In the genomic region with DNA sequence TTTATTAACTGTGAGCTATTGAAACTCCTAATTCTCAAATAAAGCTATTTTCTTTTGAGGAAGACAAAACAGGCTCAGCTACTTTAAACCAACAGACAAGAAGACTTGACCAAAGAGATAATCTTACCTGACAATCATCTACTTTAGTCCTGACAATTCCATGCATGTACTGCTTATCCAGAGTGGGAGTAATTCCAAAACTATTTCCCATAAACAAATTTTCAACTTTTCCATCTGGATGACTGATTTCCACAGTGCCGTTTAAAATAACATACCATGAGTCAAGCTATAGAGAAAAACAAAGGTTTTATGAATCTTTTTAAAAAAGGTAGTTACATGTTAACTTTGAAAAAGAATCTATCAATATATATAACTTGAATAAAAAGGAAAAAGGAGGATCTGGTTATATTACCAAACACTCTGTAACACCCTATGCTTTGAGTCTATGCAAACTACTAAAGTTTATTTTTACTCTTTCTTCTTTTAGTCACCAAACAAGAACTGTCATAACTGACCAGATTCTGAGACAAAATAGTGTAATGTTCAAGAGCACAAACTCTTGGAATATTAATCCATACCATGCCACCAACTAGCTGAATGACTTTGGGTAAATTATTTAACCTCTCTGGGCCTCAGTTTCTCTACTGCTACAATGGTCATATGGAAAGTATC, we compare ENCODE assay signal across 12 cellular contexts.
A peak's percentile ranks its signal among the peaks of the same experiment; 100 is the strongest.
DNase-seq lines count a peak whose midpoint lies in the region; ATAC-seq and TF ChIP-seq lines count a peak whose summit lies in the region.
"Had no signal": no experiment of that assay in that cellular context is flagged by ENCODE, and none has a peak within 500 bp of the region (broad histone marks: within the 10 kb centered on the region; RNA-seq: fewer than 3 reads in every experiment).

No MANE protein-coding gene starts in this region.

- no peaks in the 10 kb centered on the region for H3K9me3 Mint-ChIP-seq in activated naive CD4-positive, alpha-beta T cell treated with anti-CD3 and anti-CD28 coated beads for 36 hours
- H3K9me3 Mint-ChIP-seq: activated CD4-positive, alpha-beta T cell treated with anti-CD3 and anti-CD28 coated beads, Interleukin-2, amount 10 ng/mL, durations not matched to agents 7 days and 5 days; neural crest cell; stimulated activated naive CD8-positive, alpha-beta T cell treated with anti-CD3 and anti-CD28 coated beads, Interleukin-15, amount 100 ng/mL, for 72 hours had no signal

- H3K4me1 Mint-ChIP-seq in activated naive CD4-positive, alpha-beta T cell treated with anti-CD3 and anti-CD28 coated beads for 36 hours (ENCODE audit: low read depth): peaks cover 11% of the 10 kb centered on the region
- H3K4me1 Mint-ChIP-seq: neural crest cell; stimulated activated naive CD8-positive, alpha-beta T cell treated with anti-CD3 and anti-CD28 coated beads, Interleukin-15, amount 100 ng/mL, for 72 hours had no signal

- no peak overlapping the region for H3K27ac Mint-ChIP-seq in activated naive CD4-positive, alpha-beta T cell treated with anti-CD3 and anti-CD28 coated beads for 36 hours
- H3K27ac Mint-ChIP-seq: activated CD4-positive, alpha-beta T cell treated with anti-CD3 and anti-CD28 coated beads, Interleukin-2, amount 10 ng/mL, durations not matched to agents 7 days and 5 days; stimulated activated naive CD8-positive, alpha-beta T cell treated with anti-CD3 and anti-CD28 coated beads, Interleukin-15, amount 100 ng/mL, for 72 hours had no signal

- H3K36me3 ChIP-seq in SK-N-SH (replicated peaks in 1 of 2; ENCODE audit: control insufficient read depth in 1 of 2, insufficient read depth in 2 of 2, low read length in 1 of 2) (peaks cover 23 to 37% of the 10 kb centered on the region in 2 experiments), stomach (peaks cover 0 to 65% (median 58%) of the 10 kb centered on the region in 4 donors)

- H4K20me1 ChIP-seq in SK-N-SH (ENCODE audit: insufficient read depth): no peaks in the 10 kb centered on the region

- no peak overlapping the region for H3K4me3 ChIP-seq in SK-N-SH (ENCODE audit: low read depth in 2 of 2, low read length in 1 of 2)
- H3K4me3 ChIP-seq in stomach: no peak overlapping the region
- H3K4me3 ChIP-seq: body of pancreas had no signal

- H3K9me3 ChIP-seq in SK-N-SH (no peaks in the 10 kb centered on the region), stomach (no peaks in the 10 kb centered on the region)
- H3K9me3 ChIP-seq: body of pancreas had no signal

- no peak for TF ChIP-seq POLR2A in stomach (IDR thresholded peaks at IDR 0.05)

- H2AFZ ChIP-seq in SK-N-SH (ENCODE audit: low read depth): no peak overlapping the region

- CTCF ChIA-PET in SK-N-SH (lab: Yijun Ruan, JAX): interaction anchor here (1.5 kb wide), 1 partner anchor 19 kb away, joined by 4 read pairs; no protein-coding TSS in a partner anchor
- CTCF ChIA-PET in activated naive CD4-positive, alpha-beta T cell treated with anti-CD3 and anti-CD28 coated beads for 36 hours (lab: Charles Lee): interaction anchor here (0.7 to 1.8 kb wide), 3 partner anchors 84 to 634 kb away, joined by 3 to 4 read pairs (median 4); no protein-coding TSS in a partner anchor

- TF ChIP-seq RAD21 in SK-N-SH (IDR thresholded peaks at IDR 0.05; ENCODE audit: low read length): no peak

- H3K9ac ChIP-seq in SK-N-SH: peak overlapping the region; percentile 0; the same call in 1 of the 2 replicates

- in situ Hi-C loops in ACHN (cut with HindIII; ENCODE audit: low pct_ligation_motif_present, low pct_unique_long_range_greater_than_20kb, low sequenced_read_pairs): no loop called here

- no peak overlapping the region for H3K4me3 Mint-ChIP-seq in activated naive CD4-positive, alpha-beta T cell treated with anti-CD3 and anti-CD28 coated beads for 36 hours
- H3K4me3 Mint-ChIP-seq: activated CD4-positive, alpha-beta T cell treated with anti-CD3 and anti-CD28 coated beads, Interleukin-2, amount 10 ng/mL, durations not matched to agents 7 days and 5 days; neural crest cell; stimulated activated naive CD8-positive, alpha-beta T cell treated with anti-CD3 and anti-CD28 coated beads, Interleukin-15, amount 100 ng/mL, for 72 hours had no signal

- H3K4me1 ChIP-seq in SK-N-SH (ENCODE audit: control insufficient read depth in 1 of 2, insufficient read depth in 2 of 2, low read depth in 1 of 2, low read length in 1 of 2): peaks cover 0 to 12% of the 10 kb centered on the region in 2 experiments; a peak in 2 of 4 replicates
- no peaks in the 10 kb centered on the region for H3K4me1 ChIP-seq in stomach
- H3K4me1 ChIP-seq: body of pancreas had no signal

- H3K27ac ChIP-seq in SK-N-SH (ENCODE audit: low read depth in 2 of 2, low read length in 1 of 2) (peak overlapping the region in 1 of 2 experiments; percentile 75; a peak in 2 of 4 replicates), stomach (no peak overlapping the region)

- peak overlapping the region; percentile 40; the same call in 1 of the 2 replicates for H3K4me2 ChIP-seq in SK-N-SH

- H3K79me2 ChIP-seq in SK-N-SH (ENCODE audit: insufficient read depth): no peaks in the 10 kb centered on the region

- ATAC-seq in GM21576 (IDR thresholded peaks at IDR 0.05; ENCODE audit: unreplicated experiment) (peak; percentile 62), GM19023 (IDR thresholded peaks at IDR 0.05; ENCODE audit: unreplicated experiment) (no peak)
- ATAC-seq: body of pancreas; stimulated activated naive CD8-positive, alpha-beta T cell treated with anti-CD3 and anti-CD28 coated beads, Interleukin-15, amount 100 ng/mL, for 72 hours had no signal

- peaks cover 25% of the 10 kb centered on the region for H3F3A ChIP-seq in SK-N-SH (replicated peaks; ENCODE audit: insufficient read depth)

- TF ChIP-seq CTCF in SK-N-SH (IDR thresholded peaks at IDR 0.05): no peak
- no peak for TF ChIP-seq CTCF in stomach (IDR thresholded peaks at IDR 0.05)

- 16% methylated on average over 1 of the region's 1 CpG for WGBS in SK-N-SH (ENCODE audit: low lambda C conversion rate)
- WGBS in stomach, 5 donors: 72 to 82% (median 79%) methylated on average over 1 of the region's 1 CpG

- intact Hi-C loops in stomach (cut with DNase I; ENCODE audit: low total_unique reads): no loop called here
- intact Hi-C loops in activated naive CD4-positive, alpha-beta T cell treated with anti-CD3 and anti-CD28 coated beads for 36 hours (cut with micrococcal nuclease): no loop called here

- DNase-seq in ACHN (peak; percentile 2), SK-N-SH (no peak), kidney glomerular epithelial cell (lab: John Stamatoyannopoulos, UW) (peak; percentile 32), occipital lobe (lab: John Stamatoyannopoulos, UW) (no peak), stomach (no peak)
- no peak for DNase-seq in activated naive CD4-positive, alpha-beta T cell treated with anti-CD3 and anti-CD28 coated beads for 36 hours
- DNase-seq: activated CD4-positive, alpha-beta T cell treated with anti-CD3 and anti-CD28 coated beads, Interleukin-2, amount 10 ng/mL, durations not matched to agents 7 days and 5 days; body of pancreas; stimulated activated naive CD8-positive, alpha-beta T cell treated with anti-CD3 and anti-CD28 coated beads, Interleukin-15, amount 100 ng/mL, for 72 hours had no signal

- H3K27me3 ChIP-seq in SK-N-SH (ENCODE audit: insufficient read depth) (no peaks in the 10 kb centered on the region), stomach (no peaks in the 10 kb centered on the region)
- H3K27me3 ChIP-seq: body of pancreas had no signal

- no peaks in the 10 kb centered on the region for H3K27me3 Mint-ChIP-seq in activated naive CD4-positive, alpha-beta T cell treated with anti-CD3 and anti-CD28 coated beads for 36 hours (ENCODE audit: low read depth)
- H3K27me3 Mint-ChIP-seq: activated CD4-positive, alpha-beta T cell treated with anti-CD3 and anti-CD28 coated beads, Interleukin-2, amount 10 ng/mL, durations not matched to agents 7 days and 5 days; stimulated activated naive CD8-positive, alpha-beta T cell treated with anti-CD3 and anti-CD28 coated beads, Interleukin-15, amount 100 ng/mL, for 72 hours had no signal

- TF ChIP-seq EP300 in SK-N-SH (IDR thresholded peaks at IDR 0.05; ENCODE audit: borderline replicate concordance in 1 of 2, low read depth in 1 of 2, low read length in 1 of 2): no peak
- no peak for TF ChIP-seq EP300 in stomach (IDR thresholded peaks at IDR 0.05)

- H3K9me2 ChIP-seq in SK-N-SH: no peaks in the 10 kb centered on the region

- H3K36me3 Mint-ChIP-seq in activated naive CD4-positive, alpha-beta T cell treated with anti-CD3 and anti-CD28 coated beads for 36 hours (ENCODE audit: low read depth): peaks cover 43% of the 10 kb centered on the region

- POLR2A ChIA-PET in SK-N-SH (lab: Yijun Ruan, JAX): no interaction called here

TF ChIP-seq in SK-N-SH, 30 proteins besides CTCF, POLR2A, EP300 and RAD21:
- peak; percentile 48 for TF ChIP-seq TCF12 (IDR thresholded peaks at IDR 0.05)
- no peak for TF ChIP-seq FOSL2 (IDR thresholded peaks at IDR 0.05; ENCODE audit: borderline replicate concordance, low read depth)
- TF ChIP-seq, protein P1, sequence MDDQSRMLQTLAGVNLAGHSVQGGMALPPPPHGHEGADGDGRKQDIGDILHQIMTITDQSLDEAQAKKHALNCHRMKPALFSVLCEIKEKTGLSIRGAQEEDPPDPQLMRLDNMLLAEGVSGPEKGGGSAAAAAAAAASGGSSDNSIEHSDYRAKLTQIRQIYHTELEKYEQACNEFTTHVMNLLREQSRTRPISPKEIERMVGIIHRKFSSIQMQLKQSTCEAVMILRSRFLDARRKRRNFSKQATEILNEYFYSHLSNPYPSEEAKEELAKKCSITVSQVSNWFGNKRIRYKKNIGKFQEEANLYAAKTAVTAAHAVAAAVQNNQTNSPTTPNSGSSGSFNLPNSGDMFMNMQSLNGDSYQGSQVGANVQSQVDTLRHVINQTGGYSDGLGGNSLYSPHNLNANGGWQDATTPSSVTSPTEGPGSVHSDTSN (IDR thresholded peaks at IDR 0.05): peak; percentile 61

Comparison
In these comparisons a context has a peak if more than half of its experiments do, and no peak if none do; other contexts are left out.
1. DNase-seq: peak in ACHN (single experiment) and kidney glomerular epithelial cell (single experiment); none in SK-N-SH (single experiment), occipital lobe (single experiment), stomach (single experiment) and activated naive CD4-positive, alpha-beta T cell treated with anti-CD3 and anti-CD28 coated beads for 36 hours (single experiment).